ENCODE assay signal across 3 cellular contexts in genomic region chr3:7589526-7589925, GRCh38.
"Had no signal": no experiment of that assay in that cellular context is flagged by ENCODE, and none has a peak within 500 bp of the region (broad histone marks: within the 10 kb centered on the region; RNA-seq: fewer than 3 reads in every experiment).

No MANE protein-coding gene starts in this region.

- DNase-seq: GDM1, GF-D8 had no signal

- H3K4me3 ChIP-seq: GM12878 had no signal
